Comparison of ENCODE assay signal across 18 cellular contexts in the genomic region with DNA sequence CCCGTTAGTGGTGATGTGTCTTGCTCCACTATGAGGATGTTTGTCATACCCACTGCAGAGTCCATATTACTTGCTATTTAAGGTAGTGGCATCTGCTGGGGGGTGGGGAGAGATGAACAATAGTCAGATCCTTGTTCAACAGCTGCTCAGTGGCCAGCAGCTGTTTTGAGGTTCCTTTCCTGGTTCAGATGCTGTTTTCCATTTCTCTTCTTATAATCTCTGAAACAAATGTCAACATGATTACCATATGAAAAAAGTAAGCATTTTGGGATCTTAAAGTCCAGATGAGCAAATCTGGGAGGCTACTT.
DNase-seq lines count a peak whose midpoint lies in the region; ATAC-seq, FAIRE-seq and TF ChIP-seq lines count a peak whose summit lies in the region.
"Had no signal": no experiment of that assay in that cellular context is flagged by ENCODE, and none has a peak within 500 bp of the region (broad histone marks: within the 10 kb centered on the region; RNA-seq: fewer than 3 reads in every experiment).

No MANE protein-coding gene starts in this region.

- H3K23ac ChIP-seq in H1 (ENCODE audit: insufficient read length), result no peak overlapping the region

- H2BK12ac ChIP-seq in H1 (ENCODE audit: low read depth, low read length), result no peak overlapping the region

- DNase-seq in NAMALWA (ENCODE audit: low spot score) (peak; percentile 62), NCI-H69 (lab: John Stamatoyannopoulos, UW) (peak; percentile 89), H1 (ENCODE audit: low read depth in 1 of 2, low spot score in 2 of 2) (no peak), H4 (ENCODE audit: low spot score) (no peak), CD1c-positive myeloid dendritic cell (ENCODE audit: extremely low spot score) (no peak), left lung (no peak), GM10248 (ENCODE audit: extremely low spot score) (no peak)
- DNase-seq: DMS79 treated with DMSO at 0.1 percent for 48 hours; NCI-H1048; NCI-H187; NCI-H345; NK-92 treated with Interleukin-12 subunit alpha and Interleukin-12 subunit beta, amount 100 ng/mL, for 24 hours; PC-3; SK-N-SH had no signal

- H4K91ac ChIP-seq in H1 (replicated peaks; ENCODE audit: insufficient read length, low read length), result no peak overlapping the region

- no peaks in the 10 kb centered on the region for H3K23me2 ChIP-seq in H1 (ENCODE audit: low read depth, low read length)

- TF ChIP-seq EP300 in H1 (IDR thresholded peaks at IDR 0.05; ENCODE audit: borderline replicate concordance in 1 of 2, low read depth in 2 of 2, low read length in 2 of 2), result no peak

- no peaks in the 10 kb centered on the region for H3K27me3 ChIP-seq in BLaER1
- H3K27me3 ChIP-seq in H1 (replicated peaks in 1 of 4; ENCODE audit: control insufficient read depth in 3 of 4, extremely low read depth in 1 of 4, insufficient read depth in 3 of 4, low read length in 3 of 4), result no peaks in the 10 kb centered on the region
- H3K27me3 ChIP-seq in left lung, result no peaks in the 10 kb centered on the region

- H4K5ac ChIP-seq in H1 (ENCODE audit: insufficient read length, low read depth, low read length), result no peak overlapping the region

- CTCF ChIA-PET in H1 (lab: Charles Lee; ENCODE audit: partially characterized antibody) (interaction anchor here (7.5 kb wide), 1 partner anchor 10 kb away, joined by 50 read pairs; no protein-coding TSS in a partner anchor), GM10248 (lab: Yijun Ruan, JAX) (interaction anchor here (3.7 kb wide), 1 partner anchor 11 kb away, joined by 41 read pairs; no protein-coding TSS in a partner anchor)

- H3K4me3 ChIP-seq in BLaER1 (no peak overlapping the region), H1 (ENCODE audit: extremely low read depth in 1 of 4, insufficient read depth in 2 of 4, low read depth in 3 of 4, low read length in 4 of 4) (no peak overlapping the region), left lung (no peak overlapping the region)

- H3K79me1 ChIP-seq in H1 (ENCODE audit: low read depth, low read length), result no peaks in the 10 kb centered on the region

- no peak overlapping the region for H2BK15ac ChIP-seq in H1 (ENCODE audit: low read length)

- no peak overlapping the region for H3K56ac ChIP-seq in H1 (replicated peaks; ENCODE audit: insufficient read length, low read depth, low read length)

- H3K14ac ChIP-seq in H1 (ENCODE audit: insufficient read length), result no peak overlapping the region

- no peaks in the 10 kb centered on the region for H3K9me3 ChIP-seq in BLaER1
- no peaks in the 10 kb centered on the region for H3K9me3 ChIP-seq in H1 (ENCODE audit: insufficient read depth in 2 of 2, low read depth in 1 of 2, low read length in 1 of 2)
- no peaks in the 10 kb centered on the region for H3K9me3 ChIP-seq in left lung
- H3K9me3 ChIP-seq: SK-N-SH had no signal

- H2AK5ac ChIP-seq in H1 (ENCODE audit: low read depth, low read length), result no peak overlapping the region

- no peaks in the 10 kb centered on the region for H3K79me2 ChIP-seq in H1 (ENCODE audit: control insufficient read depth in 1 of 2, insufficient read depth in 2 of 2, low read length in 2 of 2)

- peak overlapping the region; percentile 31; the same call in 1 of the 2 replicates for H3K4me2 ChIP-seq in BLaER1
- H3K4me2 ChIP-seq in H1 (ENCODE audit: insufficient read depth in 1 of 2, low read depth in 2 of 2, low read length in 2 of 2), result no peak overlapping the region
- H3K4me2 ChIP-seq: SK-N-SH had no signal

- H3K36me3 ChIP-seq in BLaER1 (no peaks in the 10 kb centered on the region), H1 (ENCODE audit: control insufficient read depth in 2 of 4, insufficient read depth in 4 of 4, low read length in 3 of 4) (no peaks in the 10 kb centered on the region), left lung (no peaks in the 10 kb centered on the region)

- H2AFZ ChIP-seq in H1 (ENCODE audit: low read length), result 0 out of 2 replicates have a peak overlapping the region, but pooled peaks have one; percentile 8

- TF ChIP-seq POLR2A in H1 (IDR thresholded peaks at IDR 0.05; ENCODE audit: control extremely low read depth in 1 of 2, low read depth in 2 of 2, low read length in 2 of 2), result no peak

- H3K18ac ChIP-seq in H1 (ENCODE audit: extremely low read depth, low read length), result no peak overlapping the region

- WGBS in H1 (ENCODE audit: extremely low coverage in 1 of 2, insufficient coverage in 1 of 2, insufficient read length in 1 of 2, insufficient replicate concordance in 2 of 2, low coverage in 1 of 2, low lambda C conversion rate in 2 of 2, missing lambda C conversion rate in 1 of 2), 2 experiments, result 95% methylated on average over 1 of the region's 1 CpG; no CpG with 5 or more reads in 1 of the 2 experiments

- intact Hi-C loops in left lung (cut with DNase I), result no loop called here

- TF ChIP-seq CTCF in H1 (IDR thresholded peaks at IDR 0.05; ENCODE audit: control extremely low read depth in 1 of 3, insufficient read depth in 1 of 3, low read depth in 1 of 3, low read length in 3 of 3) (no peak), left lung (IDR thresholded peaks at IDR 0.05) (no peak), GM10248 (IDR thresholded peaks at IDR 0.05; ENCODE audit: control extremely low read depth, extremely low read depth, low read depth, missing control alignments) (no peak)

- ATAC-seq in left lung, result no peak
- ATAC-seq: PC-3 had no signal

- H3K9ac ChIP-seq in BLaER1 (no peak overlapping the region), H1 (replicated peaks in 1 of 4; ENCODE audit: extremely low read depth in 1 of 4, low read depth in 3 of 4, low read length in 3 of 4) (no peak overlapping the region)
- H3K9ac ChIP-seq: SK-N-SH had no signal

- H2BK5ac ChIP-seq in H1 (ENCODE audit: low read depth, low read length), result no peak overlapping the region

- H2BK20ac ChIP-seq in H1 (ENCODE audit: low read length), result no peak overlapping the region

- H2BK120ac ChIP-seq in H1 (replicated peaks; ENCODE audit: low read depth, low read length), result no peak overlapping the region

- no peaks in the 10 kb centered on the region for H4K20me1 ChIP-seq in BLaER1
- no peaks in the 10 kb centered on the region for H4K20me1 ChIP-seq in H1 (replicated peaks in 1 of 2; ENCODE audit: control insufficient read depth in 1 of 2, insufficient read depth in 2 of 2, low read length in 2 of 2)

- H3K4me1 ChIP-seq in BLaER1, result peaks cover 10% of the 10 kb centered on the region; the same call in 1 of the 2 replicates
- H3K4me1 ChIP-seq in H1 (replicated peaks in 1 of 4; ENCODE audit: control insufficient read depth in 3 of 4, insufficient read depth in 4 of 4, low read length in 3 of 4), result 0 out of 7 replicates have a peak, but pooled peaks cover 0 to 2% (median 0%) of the 10 kb centered on the region in 4 experiments
- no peaks in the 10 kb centered on the region for H3K4me1 ChIP-seq in left lung

- FAIRE-seq in H1 (lab: Jason Lieb, UNC), result no peak
- FAIRE-seq: A204.1, G401.6, GM12892 had no signal

- POLR2A ChIA-PET in H1 (lab: Charles Lee; ENCODE audit: partially characterized antibody) (no interaction called here), GM10248 (lab: Yijun Ruan, JAX) (no interaction called here)

- H3K27ac ChIP-seq in BLaER1 (no peak overlapping the region), H1 (ENCODE audit: low read depth, low read length) (no peak overlapping the region), left lung (no peak overlapping the region)

- no peak overlapping the region for H3K4ac ChIP-seq in H1 (replicated peaks; ENCODE audit: insufficient read length, low read depth, low read length)

- no peak for TF ChIP-seq RAD21 in H1 (IDR thresholded peaks at IDR 0.05 in 1 of 2, conservative IDR thresholded peaks at IDR 0.05 in 1 of 2; ENCODE audit: low read depth in 2 of 2, low read length in 2 of 2)

- H4K8ac ChIP-seq in H1 (ENCODE audit: extremely low read depth, insufficient read depth, low read length), result no peak overlapping the region

TF ChIP-seq in H1, 55 proteins besides CTCF, POLR2A, EP300 and RAD21:
- TF ChIP-seq CBX8 (IDR thresholded peaks at IDR 0.05; ENCODE audit: borderline replicate concordance, low read depth, low read length) (no peak), CTBP2 (IDR thresholded peaks at IDR 0.05; ENCODE audit: borderline replicate concordance, insufficient read depth, insufficient read length, low read length) (no peak), SP1 (IDR thresholded peaks at IDR 0.05; ENCODE audit: low read depth, low read length) (no peak), HDAC6 (IDR thresholded peaks at IDR 0.05; ENCODE audit: low read depth, low read length) (no peak)
- TF ChIP-seq, protein P1, sequence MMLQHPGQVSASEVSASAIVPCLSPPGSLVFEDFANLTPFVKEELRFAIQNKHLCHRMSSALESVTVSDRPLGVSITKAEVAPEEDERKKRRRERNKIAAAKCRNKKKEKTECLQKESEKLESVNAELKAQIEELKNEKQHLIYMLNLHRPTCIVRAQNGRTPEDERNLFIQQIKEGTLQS (IDR thresholded peaks at IDR 0.05; ENCODE audit: insufficient read depth, low read depth, low read length), result no peak

Comparison
In these comparisons a context has a peak if more than half of its experiments do, and no peak if none do; other contexts are left out.
1. DNase-seq: peak in NAMALWA (single experiment) and NCI-H69 (single experiment); none in H1 (0 of 2), H4 (single experiment), CD1c-positive myeloid dendritic cell (single experiment), left lung (0 of 2) and GM10248 (single experiment).